14 cellular contexts compared by ENCODE assay signal in the genomic region with DNA sequence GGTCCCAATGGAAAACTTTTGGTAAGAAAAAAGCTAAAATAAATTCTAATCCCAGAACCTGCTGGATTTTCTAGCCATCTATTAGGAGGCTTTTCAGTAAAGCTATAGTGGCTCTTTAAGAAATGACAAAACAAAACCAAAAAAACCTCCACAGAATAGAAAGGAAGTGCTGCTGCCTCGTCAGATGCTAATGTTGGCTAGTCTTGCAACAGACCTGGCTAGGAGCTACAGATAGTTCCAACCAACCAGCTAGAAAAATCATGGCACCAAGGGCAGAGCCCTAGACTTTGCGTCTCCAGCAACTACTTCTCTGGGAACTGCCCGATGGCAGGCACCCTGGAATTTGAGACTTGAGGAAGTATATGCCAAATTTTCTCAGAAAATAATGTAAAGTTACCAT. TPM values are rescaled to one million over a fixed set of nuclear protein-coding genes. Genes with fewer than 3 reads are reported as not detected.
A peak's percentile ranks its signal among the peaks of the same experiment; 100 is the strongest.
DNase-seq lines count a peak whose midpoint lies in the region; ATAC-seq and TF ChIP-seq lines count a peak whose summit lies in the region.
"Had no signal": no experiment of that assay in that cellular context is flagged by ENCODE, and none has a peak within 500 bp of the region (broad histone marks: within the 10 kb centered on the region; RNA-seq: fewer than 3 reads in every experiment).

No MANE protein-coding gene starts in this region.

- CTCF ChIA-PET in activated CD4-positive, alpha-beta memory T cell treated with anti-CD3 and anti-CD28 coated beads, Interleukin-2, amount 10 ng/mL, durations not matched to agents 7 days and 5 days (lab: Charles Lee): interaction anchor here (0.5 to 1.6 kb wide), 6 partner anchors 8 to 272 kb away, joined by 3 to 5 read pairs (median 4); a partner anchor contains a TSS
- CTCF ChIA-PET in activated CD4-positive, alpha-beta memory T cell treated with anti-CD3 and anti-CD28 coated beads for 36 hours (lab: Charles Lee): interaction anchor here (1.0 to 1.1 kb wide), 2 partner anchors 9 to 413 kb away, joined by 3 read pairs; no protein-coding TSS in a partner anchor
- CTCF ChIA-PET in activated CD8-positive, alpha-beta T cell treated with anti-CD3 and anti-CD28 coated beads for 36 hours (lab: Charles Lee): interaction anchor here (0.7 to 1.4 kb wide), 8 partner anchors 13 to 286 kb away, joined by 3 to 6 read pairs (median 3); no protein-coding TSS in a partner anchor

- TF ChIP-seq CTCF in activated CD8-positive, alpha-beta T cell treated with anti-CD3 and anti-CD28 coated beads for 36 hours (IDR thresholded peaks at IDR 0.05): no peak
- TF ChIP-seq CTCF in neutrophil (IDR thresholded peaks at IDR 0.05): no peak

- H3K36me3 ChIP-seq in neutrophil: peaks cover 35% of the 10 kb centered on the region
- H3K36me3 ChIP-seq: adrenal gland, heart left ventricle had no signal

- H3K27me3 ChIP-seq in neutrophil: no peaks in the 10 kb centered on the region
- H3K27me3 ChIP-seq: adrenal gland, heart left ventricle had no signal

- no peak for DNase-seq in activated CD4-positive, alpha-beta memory T cell treated with anti-CD3 and anti-CD28 coated beads, Interleukin-2, amount 10 ng/mL, durations not matched to agents 7 days and 5 days
- DNase-seq in activated CD4-positive, alpha-beta memory T cell treated with anti-CD3 and anti-CD28 coated beads for 36 hours: no peak
- DNase-seq in M059J (ENCODE audit: low read depth) (peak; percentile 14), NCI-H1048 (lab: John Stamatoyannopoulos, UW) (no peak)
- DNase-seq in activated CD8-positive, alpha-beta T cell treated with anti-CD3 and anti-CD28 coated beads for 36 hours: peak; percentile 37
- DNase-seq: ACHN, heart left ventricle, mammary epithelial cell, substantia nigra had no signal

- no peaks in the 10 kb centered on the region for H3K9me3 Mint-ChIP-seq in activated CD4-positive, alpha-beta memory T cell treated with anti-CD3 and anti-CD28 coated beads, Interleukin-2, amount 10 ng/mL, durations not matched to agents 7 days and 5 days
- H3K9me3 Mint-ChIP-seq in activated CD4-positive, alpha-beta memory T cell treated with anti-CD3 and anti-CD28 coated beads for 36 hours: no peaks in the 10 kb centered on the region
- no peaks in the 10 kb centered on the region for H3K9me3 Mint-ChIP-seq in activated CD8-positive, alpha-beta T cell treated with anti-CD3 and anti-CD28 coated beads for 36 hours

- intact Hi-C loops in activated CD4-positive, alpha-beta memory T cell treated with anti-CD3 and anti-CD28 coated beads for 36 hours (cut with micrococcal nuclease): no loop called here
- intact Hi-C loops in activated CD8-positive, alpha-beta T cell treated with anti-CD3 and anti-CD28 coated beads for 36 hours (cut with micrococcal nuclease): loop anchor here (10.0 kb wide), 1 partner anchor 656 kb away; no protein-coding TSS in a partner anchor

- H3K27me3 Mint-ChIP-seq in activated CD4-positive, alpha-beta memory T cell treated with anti-CD3 and anti-CD28 coated beads, Interleukin-2, amount 10 ng/mL, durations not matched to agents 7 days and 5 days: peaks cover 13% of the 10 kb centered on the region
- H3K27me3 Mint-ChIP-seq in activated CD4-positive, alpha-beta memory T cell treated with anti-CD3 and anti-CD28 coated beads for 36 hours: no peaks in the 10 kb centered on the region
- no peaks in the 10 kb centered on the region for H3K27me3 Mint-ChIP-seq in activated CD8-positive, alpha-beta T cell treated with anti-CD3 and anti-CD28 coated beads for 36 hours

- peak overlapping the region; percentile 2 for H3K27ac Mint-ChIP-seq in activated CD4-positive, alpha-beta memory T cell treated with anti-CD3 and anti-CD28 coated beads, Interleukin-2, amount 10 ng/mL, durations not matched to agents 7 days and 5 days
- no peak overlapping the region for H3K27ac Mint-ChIP-seq in activated CD4-positive, alpha-beta memory T cell treated with anti-CD3 and anti-CD28 coated beads for 36 hours
- H3K27ac Mint-ChIP-seq in activated CD8-positive, alpha-beta T cell treated with anti-CD3 and anti-CD28 coated beads for 36 hours: peak overlapping the region; percentile 81

- peaks cover 56% of the 10 kb centered on the region in 2 experiments for H3K4me1 ChIP-seq in neutrophil (ENCODE audit: control insufficient read depth in 1 of 2, insufficient read depth in 1 of 2, low read depth in 1 of 2, low read length in 1 of 2)
- H3K4me1 ChIP-seq: adrenal gland had no signal

- H3K4me3 ChIP-seq in neutrophil (ENCODE audit: low read depth in 1 of 2, low read length in 1 of 2): no peak overlapping the region
- H3K4me3 ChIP-seq: adrenal gland, heart left ventricle had no signal

- peak; percentile 63 for ATAC-seq in activated CD8-positive, alpha-beta T cell treated with anti-CD3 and anti-CD28 coated beads for 36 hours
- no peak for ATAC-seq in GM18517 (IDR thresholded peaks at IDR 0.05; ENCODE audit: unreplicated experiment)
- no peak for ATAC-seq in GM18505 (IDR thresholded peaks at IDR 0.05; ENCODE audit: unreplicated experiment)
- ATAC-seq: activated CD4-positive, CD25-positive, alpha-beta regulatory T cell treated with anti-CD3 and anti-CD28 coated beads, Interleukin-2, amount 50 U/mL, for 24 hours; heart left ventricle had no signal

- no peak overlapping the region for H3K4me3 Mint-ChIP-seq in activated CD4-positive, alpha-beta memory T cell treated with anti-CD3 and anti-CD28 coated beads, Interleukin-2, amount 10 ng/mL, durations not matched to agents 7 days and 5 days
- H3K4me3 Mint-ChIP-seq in activated CD4-positive, alpha-beta memory T cell treated with anti-CD3 and anti-CD28 coated beads for 36 hours: no peak overlapping the region
- H3K4me3 Mint-ChIP-seq in activated CD8-positive, alpha-beta T cell treated with anti-CD3 and anti-CD28 coated beads for 36 hours: peak overlapping the region; percentile 19

- no peak for TF ChIP-seq POLR2A in GM18505 (IDR thresholded peaks at IDR 0.05; ENCODE audit: borderline replicate concordance, extremely low read depth, insufficient read depth, insufficient read length)

- H3K9me3 ChIP-seq in neutrophil: no peaks in the 10 kb centered on the region
- H3K9me3 ChIP-seq: adrenal gland, heart left ventricle had no signal

- H3K36me3 Mint-ChIP-seq in activated CD4-positive, alpha-beta memory T cell treated with anti-CD3 and anti-CD28 coated beads, Interleukin-2, amount 10 ng/mL, durations not matched to agents 7 days and 5 days (ENCODE audit: low read depth): no peaks in the 10 kb centered on the region
- no peaks in the 10 kb centered on the region for H3K36me3 Mint-ChIP-seq in activated CD4-positive, alpha-beta memory T cell treated with anti-CD3 and anti-CD28 coated beads for 36 hours
- H3K36me3 Mint-ChIP-seq in activated CD8-positive, alpha-beta T cell treated with anti-CD3 and anti-CD28 coated beads for 36 hours (ENCODE audit: low read depth): peaks cover 2% of the 10 kb centered on the region

- H3K4me1 Mint-ChIP-seq in activated CD4-positive, alpha-beta memory T cell treated with anti-CD3 and anti-CD28 coated beads, Interleukin-2, amount 10 ng/mL, durations not matched to agents 7 days and 5 days: peaks cover 17% of the 10 kb centered on the region
- peaks cover 12% of the 10 kb centered on the region for H3K4me1 Mint-ChIP-seq in activated CD4-positive, alpha-beta memory T cell treated with anti-CD3 and anti-CD28 coated beads for 36 hours (ENCODE audit: low read depth)
- H3K4me1 Mint-ChIP-seq in activated CD8-positive, alpha-beta T cell treated with anti-CD3 and anti-CD28 coated beads for 36 hours (ENCODE audit: low read depth): peaks cover 57% of the 10 kb centered on the region

- H3K27ac ChIP-seq in neutrophil: peak overlapping the region; percentile 74
- H3K27ac ChIP-seq: adrenal gland had no signal

- POLR2A ChIA-PET in activated CD4-positive, alpha-beta memory T cell treated with anti-CD3 and anti-CD28 coated beads, Interleukin-2, amount 10 ng/mL, durations not matched to agents 7 days and 5 days (lab: Charles Lee): interaction anchor here (0.8 to 2.2 kb wide), 5 partner anchors 22 to 51 kb away, joined by 3 to 10 read pairs (median 3); a partner anchor contains a TSS
- POLR2A ChIA-PET in activated CD4-positive, alpha-beta memory T cell treated with anti-CD3 and anti-CD28 coated beads for 36 hours (lab: Charles Lee): interaction anchor here (1.3 kb wide), 1 partner anchor 203 kb away, joined by 3 read pairs; no protein-coding TSS in a partner anchor
- POLR2A ChIA-PET in activated CD8-positive, alpha-beta T cell treated with anti-CD3 and anti-CD28 coated beads for 36 hours (lab: Charles Lee): interaction anchor here (1.0 to 1.3 kb wide), 2 partner anchors 49 to 241 kb away, joined by 3 read pairs; no protein-coding TSS in a partner anchor

RNA-seq across cellular contexts. Expression of a gene that starts 7.6 kb away (rescaled TPM):
- total RNA-seq in activated CD4-positive, alpha-beta memory T cell treated with anti-CD3 and anti-CD28 coated beads, Interleukin-2, amount 10 ng/mL, durations not matched to agents 7 days and 5 days: 1 to 10 TPM; 2.9 to 3.6 TPM
- total RNA-seq in activated CD4-positive, alpha-beta memory T cell treated with anti-CD3 and anti-CD28 coated beads for 36 hours: under 1 TPM; 0.14 to 0.19 TPM
- 0.07 and 1.2 TPM in 2 replicates for total RNA-seq in M059J (2014; rRNA removed; shearing (Covaris generic))
- 1 to 10 TPM; 2.5 to 3.2 TPM for total RNA-seq in activated CD8-positive, alpha-beta T cell treated with anti-CD3 and anti-CD28 coated beads for 36 hours

RNA-seq across cellular contexts. Expression of a gene that starts 51.0 kb away (rescaled TPM):
- total RNA-seq in activated CD4-positive, alpha-beta memory T cell treated with anti-CD3 and anti-CD28 coated beads, Interleukin-2, amount 10 ng/mL, durations not matched to agents 7 days and 5 days: 10 to 100 TPM; 78.0 to 83.8 TPM
- total RNA-seq in activated CD4-positive, alpha-beta memory T cell treated with anti-CD3 and anti-CD28 coated beads for 36 hours: 100 to 1,000 TPM; 102 to 104 TPM
- 19.8 and 44.0 TPM in 2 replicates for total RNA-seq in M059J (2014; rRNA removed; shearing (Covaris generic))
- total RNA-seq in activated CD8-positive, alpha-beta T cell treated with anti-CD3 and anti-CD28 coated beads for 36 hours: 100 to 1,000 TPM; 126 to 127 TPM

Comparison
In these comparisons a context has a peak if more than half of its experiments do, and no peak if none do; other contexts are left out.
1. DNase-seq: peak in M059J (single experiment) and activated CD8-positive, alpha-beta T cell treated with anti-CD3 and anti-CD28 coated beads for 36 hours (single experiment); none in activated CD4-positive, alpha-beta memory T cell treated with anti-CD3 and anti-CD28 coated beads, Interleukin-2, amount 10 ng/mL, durations not matched to agents 7 days and 5 days (single experiment), activated CD4-positive, alpha-beta memory T cell treated with anti-CD3 and anti-CD28 coated beads for 36 hours (single experiment) and NCI-H1048 (single experiment).